In the genomic region with DNA sequence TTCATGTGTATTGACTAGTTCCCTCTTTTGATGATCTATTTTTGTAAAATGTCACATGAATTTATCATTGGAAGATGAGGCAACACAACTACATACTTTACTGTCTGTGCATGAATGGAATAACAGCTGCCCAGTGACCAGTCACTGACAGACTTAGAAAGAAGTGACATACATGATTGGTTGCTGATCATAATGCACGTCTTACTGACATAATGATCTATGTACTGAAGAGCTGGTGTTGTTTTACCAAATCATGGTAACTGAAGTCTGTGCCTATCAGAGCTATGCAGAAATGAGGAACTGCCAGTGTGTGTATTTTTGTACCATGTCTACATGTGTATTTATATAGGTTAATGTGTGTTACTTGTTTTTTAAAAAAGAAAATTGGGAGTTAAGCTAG, we compare ENCODE assay signal across 9 cellular contexts. TPM values are rescaled to one million over a fixed set of nuclear protein-coding genes. Genes with fewer than 3 reads are reported as not detected.
DNase-seq lines count a peak whose midpoint lies in the region; ATAC-seq and TF ChIP-seq lines count a peak whose summit lies in the region.
"Had no signal": no experiment of that assay in that cellular context is flagged by ENCODE, and none has a peak within 500 bp of the region (broad histone marks: within the 10 kb centered on the region; RNA-seq: fewer than 3 reads in every experiment).

No MANE protein-coding gene starts in this region.

- DNase-seq in naive thymus-derived CD8-positive, alpha-beta T cell = no peak
- no peak for DNase-seq in SHP77 treated with DMSO at 0.1 percent for 48 hours (lab: John Stamatoyannopoulos, UW)
- DNase-seq in ACHN = no peak
- DNase-seq in hepatocyte (ENCODE audit: low spot score) = no peak
- DNase-seq: NCI-H1694 had no signal

- POLR2A ChIA-PET in naive thymus-derived CD8-positive, alpha-beta T cell (lab: Charles Lee) = interaction anchor here (0.8 to 5.5 kb wide), 7 partner anchors 11 to 31 kb away, joined by 3 to 39 read pairs (median 20); a partner anchor contains a TSS

- H3K9ac ChIP-seq in SU-DHL-6 (ENCODE audit: low read length) = peak overlapping the region; percentile 25; the same call in 1 of the 2 replicates

- H3K9me2 ChIP-seq in SU-DHL-6 (replicated peaks; ENCODE audit: insufficient read depth, low read length) (no peaks in the 10 kb centered on the region), hepatocyte (replicated peaks; ENCODE audit: insufficient read depth) (no peaks in the 10 kb centered on the region)

- H3K79me2 ChIP-seq in SU-DHL-6 (ENCODE audit: insufficient read depth, low read length) = peaks cover 59% of the 10 kb centered on the region
- peaks cover 84% of the 10 kb centered on the region for H3K79me2 ChIP-seq in hepatocyte

- no peaks in the 10 kb centered on the region for H3K27me3 Mint-ChIP-seq in naive thymus-derived CD8-positive, alpha-beta T cell

- peak overlapping the region; percentile 69 to 94 (median 88) for H3K27ac Mint-ChIP-seq in naive thymus-derived CD8-positive, alpha-beta T cell

- H3K27me3 ChIP-seq in SU-DHL-6 (ENCODE audit: low read length) (no peaks in the 10 kb centered on the region), hepatocyte (no peaks in the 10 kb centered on the region)

- H3K4me3 Mint-ChIP-seq in naive thymus-derived CD8-positive, alpha-beta T cell = peak overlapping the region in 9 of 10 donors; percentile 14 to 77 (median 62)

- H3K27ac ChIP-seq in SU-DHL-6 (ENCODE audit: low read depth, low read length) = peak overlapping the region; percentile 89
- H3K27ac ChIP-seq in hepatocyte = no peak overlapping the region

- in situ Hi-C loops in ACHN (cut with HindIII; ENCODE audit: low pct_ligation_motif_present, low pct_unique_long_range_greater_than_20kb, low sequenced_read_pairs) = no loop called here

- peaks cover 9% of the 10 kb centered on the region for H3K4me1 ChIP-seq in hepatocyte (ENCODE audit: insufficient read depth)

- H3K4me2 ChIP-seq in SU-DHL-6 (ENCODE audit: low read depth, low read length, poor library complexity, severe bottlenecking) (peak overlapping the region; percentile 69), hepatocyte (no peak overlapping the region)

- peaks cover 0 to 32% (median 5%) of the 10 kb centered on the region in 3 donors for H3K36me3 Mint-ChIP-seq in naive thymus-derived CD8-positive, alpha-beta T cell

- no peaks in the 10 kb centered on the region for H4K20me1 ChIP-seq in SU-DHL-6 (ENCODE audit: low read depth, low read length)
- peaks cover 42% of the 10 kb centered on the region for H4K20me1 ChIP-seq in hepatocyte (ENCODE audit: insufficient read depth, poor library complexity, severe bottlenecking)

- H3F3A ChIP-seq in SU-DHL-6 (ENCODE audit: insufficient read depth) = peaks cover 10% of the 10 kb centered on the region; the same call in 1 of the 2 replicates

- ATAC-seq in GM18511 (IDR thresholded peaks at IDR 0.05; ENCODE audit: unreplicated experiment) (peak; percentile 30), HG03354 (IDR thresholded peaks at IDR 0.05; ENCODE audit: poor library complexity, severe bottlenecking, unreplicated experiment) (peak; percentile 35)
- peak in 1 of 2 donors; percentile 16 for ATAC-seq in naive thymus-derived CD8-positive, alpha-beta T cell

- WGBS in hepatocyte (ENCODE audit: low lambda C conversion rate, missing lambda C conversion rate) = 92% methylated on average over 1 of the region's 1 CpG

- H3K4me3 ChIP-seq in SU-DHL-6 (ENCODE audit: insufficient read depth, low read length, poor library complexity, severe bottlenecking) = peak overlapping the region; percentile 1
- H3K4me3 ChIP-seq in hepatocyte = no peak overlapping the region

- H3K9me3 Mint-ChIP-seq in naive thymus-derived CD8-positive, alpha-beta T cell = no peaks in the 10 kb centered on the region

- H3K36me3 ChIP-seq in SU-DHL-6 (ENCODE audit: low read length) = no peaks in the 10 kb centered on the region
- no peaks in the 10 kb centered on the region for H3K36me3 ChIP-seq in hepatocyte (replicated peaks; ENCODE audit: insufficient read depth, low read depth)

- no peak overlapping the region for H2AFZ ChIP-seq in SU-DHL-6 (ENCODE audit: low read depth, low read length, severe bottlenecking)
- no peak overlapping the region for H2AFZ ChIP-seq in hepatocyte

- no peak for TF ChIP-seq CTCF in SU-DHL-6 (IDR thresholded peaks at IDR 0.05; ENCODE audit: insufficient read depth, low read length, poor library complexity, severe bottlenecking)
- no peak for TF ChIP-seq CTCF in hepatocyte (IDR thresholded peaks at IDR 0.05; ENCODE audit: poor library complexity)

- peaks cover 34 to 90% (median 77%) of the 10 kb centered on the region in 4 donors for H3K4me1 Mint-ChIP-seq in naive thymus-derived CD8-positive, alpha-beta T cell

- no peaks in the 10 kb centered on the region for H3K9me3 ChIP-seq in SU-DHL-6 (ENCODE audit: insufficient read depth, low read length)
- no peaks in the 10 kb centered on the region for H3K9me3 ChIP-seq in hepatocyte (ENCODE audit: low read depth)

RNA-seq across cellular contexts. Expression of a gene that starts 26.5 kb away (rescaled TPM):
- total RNA-seq in naive thymus-derived CD8-positive, alpha-beta T cell = 10 to 100 TPM; 31.1 to 31.3 TPM
- polyA plus RNA-seq in naive thymus-derived CD8-positive, alpha-beta T cell = 10 to 100 TPM; 22.2 to 37.0 (median 26.1) TPM
- not detected in 2 replicates for total RNA-seq in hepatocyte
- polyA plus RNA-seq in hepatocyte = 0.35 TPM in 1 of 2 replicates, not detected in the other
- total RNA-seq: frontal cortex had no signal

RNA-seq across cellular contexts. Expression of a gene that starts 31.1 kb away (rescaled TPM):
- 100 to 1,000 TPM; 105 to 108 TPM for total RNA-seq in naive thymus-derived CD8-positive, alpha-beta T cell
- 100 to 1,000 TPM; 160 to 178 (median 173) TPM for polyA plus RNA-seq in naive thymus-derived CD8-positive, alpha-beta T cell
- 78.2 and 87.7 TPM in 2 replicates for total RNA-seq in hepatocyte
- polyA plus RNA-seq in hepatocyte = 68.2 and 83.1 TPM in 2 replicates

Comparison
In these comparisons a context has a peak if more than half of its experiments do, and no peak if none do; other contexts are left out.
1. RNA of a gene that starts 26.5 kb away (total RNA-seq): 31.1 to 31.3 TPM in naive thymus-derived CD8-positive, alpha-beta T cell; not detected in hepatocyte; every median in the first group is over 10 times any median in the second.